In genomic region chr19:39412100-39412866, GRCh38 we compare ENCODE assay signal across 8 cellular contexts. TPM values are rescaled to one million over a fixed set of nuclear protein-coding genes. Genes with fewer than 3 reads are reported as not detected.
DNase-seq lines count a peak whose midpoint lies in the region; ATAC-seq, FAIRE-seq and TF ChIP-seq lines count a peak whose summit lies in the region.

A gene with protein sequence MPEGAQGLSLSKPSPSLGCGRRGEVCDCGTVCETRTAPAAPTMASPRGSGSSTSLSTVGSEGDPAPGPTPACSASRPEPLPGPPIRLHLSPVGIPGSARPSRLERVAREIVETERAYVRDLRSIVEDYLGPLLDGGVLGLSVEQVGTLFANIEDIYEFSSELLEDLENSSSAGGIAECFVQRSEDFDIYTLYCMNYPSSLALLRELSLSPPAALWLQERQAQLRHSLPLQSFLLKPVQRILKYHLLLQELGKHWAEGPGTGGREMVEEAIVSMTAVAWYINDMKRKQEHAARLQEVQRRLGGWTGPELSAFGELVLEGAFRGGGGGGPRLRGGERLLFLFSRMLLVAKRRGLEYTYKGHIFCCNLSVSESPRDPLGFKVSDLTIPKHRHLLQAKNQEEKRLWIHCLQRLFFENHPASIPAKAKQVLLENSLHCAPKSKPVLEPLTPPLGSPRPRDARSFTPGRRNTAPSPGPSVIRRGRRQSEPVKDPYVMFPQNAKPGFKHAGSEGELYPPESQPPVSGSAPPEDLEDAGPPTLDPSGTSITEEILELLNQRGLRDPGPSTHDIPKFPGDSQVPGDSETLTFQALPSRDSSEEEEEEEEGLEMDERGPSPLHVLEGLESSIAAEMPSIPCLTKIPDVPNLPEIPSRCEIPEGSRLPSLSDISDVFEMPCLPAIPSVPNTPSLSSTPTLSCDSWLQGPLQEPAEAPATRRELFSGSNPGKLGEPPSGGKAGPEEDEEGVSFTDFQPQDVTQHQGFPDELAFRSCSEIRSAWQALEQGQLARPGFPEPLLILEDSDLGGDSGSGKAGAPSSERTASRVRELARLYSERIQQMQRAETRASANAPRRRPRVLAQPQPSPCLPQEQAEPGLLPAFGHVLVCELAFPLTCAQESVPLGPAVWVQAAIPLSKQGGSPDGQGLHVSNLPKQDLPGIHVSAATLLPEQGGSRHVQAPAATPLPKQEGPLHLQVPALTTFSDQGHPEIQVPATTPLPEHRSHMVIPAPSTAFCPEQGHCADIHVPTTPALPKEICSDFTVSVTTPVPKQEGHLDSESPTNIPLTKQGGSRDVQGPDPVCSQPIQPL (N-terminal part only) (plus strand): TSS chr19:39412669. CDS start chr19:39414087, 1,418 bp downstream.

- H3K36me3 Mint-ChIP-seq in H9 (ENCODE audit: insufficient read depth in 1 of 3, low read depth in 3 of 3) (peaks cover 11 to 42% (median 28%) of the 10 kb centered on the region in 3 experiments), nephron progenitor cell (ENCODE audit: low read depth) (peaks cover 7% of the 10 kb centered on the region)

- peaks cover 4% of the 10 kb centered on the region; the same call in 1 of the 2 replicates for H3K4me1 ChIP-seq in H9 (ENCODE audit: insufficient read depth, low read length)

- H3K4me3 ChIP-seq in MG63, result peak within 1 kb of the TSS; percentile 95
- peak within 1 kb of the TSS; percentile 85 for H3K4me3 ChIP-seq in fibroblast of the aortic adventitia (ENCODE audit: low read depth, low read length)

- no peak within 1 kb of the TSS for H2BK20ac ChIP-seq in H9 (ENCODE audit: low read depth, low read length, poor library complexity, severe bottlenecking)

- peak within 1 kb of the TSS; percentile 96 to 97 for H3K4me3 Mint-ChIP-seq in H9
- peak within 1 kb of the TSS; percentile 98 for H3K4me3 Mint-ChIP-seq in nephron progenitor cell
- peak within 1 kb of the TSS; percentile 91 to 98 for H3K4me3 Mint-ChIP-seq in stimulated activated naive CD8-positive, alpha-beta T cell treated with anti-CD3 and anti-CD28 coated beads, Interleukin-15, amount 100 ng/mL, for 72 hours

- peak within 1 kb of the TSS; percentile 85 for H3K9ac ChIP-seq in H9 (ENCODE audit: extremely low read depth, insufficient read length, low read length)

- no peak within 1 kb of the TSS for H3K56ac ChIP-seq in H9 (ENCODE audit: insufficient read length, low read depth, low read length)

- H2AK5ac ChIP-seq in H9 (ENCODE audit: insufficient read length, low read length), result no peak within 1 kb of the TSS

- H3K4me1 Mint-ChIP-seq in H9, result peaks cover 40 to 49% of the 10 kb centered on the region in 2 experiments
- peaks cover 64% of the 10 kb centered on the region for H3K4me1 Mint-ChIP-seq in nephron progenitor cell
- H3K4me1 Mint-ChIP-seq in stimulated activated naive CD8-positive, alpha-beta T cell treated with anti-CD3 and anti-CD28 coated beads, Interleukin-15, amount 100 ng/mL, for 72 hours, result peaks cover 61% of the 10 kb centered on the region

- DNase-seq in H9, result peak; percentile 99
- DNase-seq in MG63, result peak; percentile 97
- peak; percentile 99 for DNase-seq in SHP77 treated with DMSO at 0.1 percent for 48 hours (lab: John Stamatoyannopoulos, UW)
- peak; percentile 98 for DNase-seq in activated effector memory CD4-positive, alpha-beta T cell treated with anti-CD3 and anti-CD28 coated beads, Interleukin-2, amount 50 U/mL, for 16 hours
- peak; percentile 100 for DNase-seq in fibroblast of the aortic adventitia (ENCODE audit: low read depth)
- peak; percentile 99 for DNase-seq in nephron progenitor cell
- peak; percentile 98 to 99 for DNase-seq in stimulated activated naive CD8-positive, alpha-beta T cell treated with anti-CD3 and anti-CD28 coated beads, Interleukin-15, amount 100 ng/mL, for 72 hours

- H3K23ac ChIP-seq in H9 (ENCODE audit: insufficient read length, low read depth, low read length), result no peak within 1 kb of the TSS

- H4K5ac ChIP-seq in H9 (ENCODE audit: insufficient read length, low read depth, low read length), result no peak within 1 kb of the TSS

- H3K79me2 ChIP-seq in H9 (ENCODE audit: insufficient read depth, low read length), result peaks cover 9% of the 10 kb centered on the region; the same call in 1 of the 2 replicates

- H3K23me2 ChIP-seq in H9 (ENCODE audit: insufficient read length, low read depth, low read length, poor library complexity, severe bottlenecking), result peaks cover 16% of the 10 kb centered on the region

- no peak within 1 kb of the TSS for H2BK12ac ChIP-seq in H9 (ENCODE audit: insufficient read length, low read depth, low read length)

- no peak within 1 kb of the TSS for H4K91ac ChIP-seq in H9 (ENCODE audit: insufficient read length, low read depth, low read length)

- H3K27me3 Mint-ChIP-seq in H9 (ENCODE audit: low read depth) (peaks cover 1% of the 10 kb centered on the region; the same call in 1 of the 2 replicates), nephron progenitor cell (ENCODE audit: low read depth, poor library complexity) (peaks cover 6% of the 10 kb centered on the region)
- no peaks in the 10 kb centered on the region for H3K27me3 Mint-ChIP-seq in stimulated activated naive CD8-positive, alpha-beta T cell treated with anti-CD3 and anti-CD28 coated beads, Interleukin-15, amount 100 ng/mL, for 72 hours

- FAIRE-seq in G401.6 (lab: Jason Lieb, UNC), result peak; percentile 99

- H3K27ac Mint-ChIP-seq in H9, result peak within 1 kb of the TSS; percentile 77 to 91 (median 85)
- H3K27ac Mint-ChIP-seq in nephron progenitor cell, result peak within 1 kb of the TSS; percentile 74
- peak within 1 kb of the TSS; percentile 95 to 100 for H3K27ac Mint-ChIP-seq in stimulated activated naive CD8-positive, alpha-beta T cell treated with anti-CD3 and anti-CD28 coated beads, Interleukin-15, amount 100 ng/mL, for 72 hours

- no peak within 1 kb of the TSS for H3K27ac ChIP-seq in H9 (ENCODE audit: insufficient read length, low read depth, low read length)

- peak; percentile 78 for ATAC-seq in stimulated activated naive CD8-positive, alpha-beta T cell treated with anti-CD3 and anti-CD28 coated beads, Interleukin-15, amount 100 ng/mL, for 72 hours

- peak; percentile 97 for TF ChIP-seq CTCF in H9 (conservative IDR thresholded peaks at IDR 0.05)
- TF ChIP-seq CTCF in fibroblast of the aortic adventitia (IDR thresholded peaks at IDR 0.05; ENCODE audit: insufficient read depth, low read length), result peak; percentile 76
- no peak for TF ChIP-seq CTCF in nephron progenitor cell (IDR thresholded peaks at IDR 0.05)

- H3K27me3 ChIP-seq in H9 (ENCODE audit: insufficient read depth, low read length) (no peaks in the 10 kb centered on the region), MG63 (no peaks in the 10 kb centered on the region)

- no peak within 1 kb of the TSS for H2AFZ ChIP-seq in H9 (ENCODE audit: low read length)

- H2BK120ac ChIP-seq in H9 (ENCODE audit: low read depth, low read length, poor library complexity, severe bottlenecking), result peak within 1 kb of the TSS; percentile 26

- no peak within 1 kb of the TSS for H4K8ac ChIP-seq in H9 (replicated peaks; ENCODE audit: insufficient read length, low read depth, low read length)

- H3K36me3 ChIP-seq in MG63, result peaks cover 16% of the 10 kb centered on the region

- no peak within 1 kb of the TSS; the same call in 1 of the 2 replicates for H3K4ac ChIP-seq in H9 (ENCODE audit: low read depth, low read length)

- no peak within 1 kb of the TSS for H2BK5ac ChIP-seq in H9 (ENCODE audit: insufficient read length, low read length)

- H3K9me3 ChIP-seq in H9 (ENCODE audit: control insufficient read depth, low read depth, low read length) (no peaks in the 10 kb centered on the region), MG63 (no peaks in the 10 kb centered on the region)

- H2BK15ac ChIP-seq in H9 (ENCODE audit: low read depth, low read length), result no peak within 1 kb of the TSS

- peak within 1 kb of the TSS; percentile 83 for H3K18ac ChIP-seq in H9 (ENCODE audit: insufficient read length, low read depth, low read length)

- no peaks in the 10 kb centered on the region; a peak in 1 of 5 replicates for H3K9me3 Mint-ChIP-seq in H9
- no peaks in the 10 kb centered on the region for H3K9me3 Mint-ChIP-seq in nephron progenitor cell
- H3K9me3 Mint-ChIP-seq in stimulated activated naive CD8-positive, alpha-beta T cell treated with anti-CD3 and anti-CD28 coated beads, Interleukin-15, amount 100 ng/mL, for 72 hours, result no peaks in the 10 kb centered on the region

- H3K14ac ChIP-seq in H9 (ENCODE audit: insufficient read depth, low read length), result peak within 1 kb of the TSS; percentile 74

- H3K79me1 ChIP-seq in H9 (ENCODE audit: insufficient read depth, low read depth, low read length, poor library complexity, severe bottlenecking), result peaks cover 6% of the 10 kb centered on the region

- peaks cover 2% of the 10 kb centered on the region for H4K20me1 ChIP-seq in H9 (ENCODE audit: control insufficient read depth, insufficient read depth, insufficient read length)

- H3K4me2 ChIP-seq in H9 (ENCODE audit: insufficient read depth, insufficient read length, low read length), result peak within 1 kb of the TSS; percentile 89

- no CpG with 5 or more reads among the region's 60 CpGs for WGBS in H9 (ENCODE audit: extremely low coverage, insufficient read length, low lambda C conversion rate)

- H3T11ph ChIP-seq in H9 (ENCODE audit: low read length), result no peak within 1 kb of the TSS

RNA-seq across cellular contexts. Expression of the gene that starts here (rescaled TPM):
- 167 and 170 TPM in 2 replicates for total RNA-seq in H9 (2021)
- total RNA-seq in MG63 (2014; rRNA removed; shearing (Covaris generic); ENCODE audit: low replicate concordance), result 3.0 and 12.4 TPM in 2 replicates
- total RNA-seq in fibroblast of the aortic adventitia (ENCODE audit: low replicate concordance), result 14.1 and 29.1 TPM in 2 replicates
